ENCODE assay signal across 22 cellular contexts in genomic region chr3:123120546-123120945, GRCh38. TPM values are rescaled to one million over a fixed set of nuclear protein-coding genes. Genes with fewer than 3 reads are reported as not detected.
DNase-seq lines count a peak whose midpoint lies in the region; ATAC-seq, FAIRE-seq and TF ChIP-seq lines count a peak whose summit lies in the region.
"Had no signal": no experiment of that assay in that cellular context is flagged by ENCODE, and none has a peak within 500 bp of the region (broad histone marks: within the 10 kb centered on the region; RNA-seq: fewer than 3 reads in every experiment).

No MANE protein-coding gene starts in this region.

- no peak overlapping the region for H3K14ac ChIP-seq in neuronal stem cell (ENCODE audit: low read length)

- no peak overlapping the region for H3K4me3 Mint-ChIP-seq in astrocyte (ENCODE audit: unreplicated experiment)
- H3K4me3 Mint-ChIP-seq: CD4-positive, CD25-positive, alpha-beta regulatory T cell; T-helper 1 cell treated with Interleukin-12 subunit alpha and Interleukin-12 subunit beta and Interleukin-4 antibody, amounts not matched to agents 30 μg/mL and 1 μg/mL, for 36 hours had no signal

- TF ChIP-seq CTCF in astrocyte (IDR thresholded peaks at IDR 0.05; ENCODE audit: insufficient read depth, low read depth, low read length) = no peak

- no peak overlapping the region for H4K91ac ChIP-seq in neuronal stem cell (ENCODE audit: low read depth, low read length, poor library complexity)

- H2BK12ac ChIP-seq in neuronal stem cell (ENCODE audit: low read length) = no peak overlapping the region

- no peak overlapping the region for H2BK120ac ChIP-seq in neuronal stem cell (ENCODE audit: low read depth, low read length)

- no peaks in the 10 kb centered on the region for H3K9me3 Mint-ChIP-seq in astrocyte (ENCODE audit: unreplicated experiment)
- H3K9me3 Mint-ChIP-seq: T-helper 1 cell treated with Interleukin-12 subunit alpha and Interleukin-12 subunit beta and Interleukin-4 antibody, amounts not matched to agents 30 μg/mL and 1 μg/mL, for 36 hours had no signal

- no peaks in the 10 kb centered on the region for H3K9me3 ChIP-seq in BLaER1 treated with 17β-estradiol and CSF1 and Interleukin-3, amounts not matched to agents 10 nM and 100 nM (replicated peaks in 1 of 11)
- H3K9me3 ChIP-seq in astrocyte (ENCODE audit: insufficient read depth, low read depth, low read length) (no peaks in the 10 kb centered on the region), neuronal stem cell (replicated peaks in 1 of 2; ENCODE audit: control insufficient read depth in 2 of 2, insufficient read depth in 1 of 2, low read depth in 1 of 2, low read length in 2 of 2) (peaks cover 0 to 3% of the 10 kb centered on the region in 2 donors)

- peaks cover 55% of the 10 kb centered on the region for H3K36me3 Mint-ChIP-seq in astrocyte (ENCODE audit: low read depth, unreplicated experiment)

- H3K4ac ChIP-seq in neuronal stem cell (ENCODE audit: low read length) = no peak overlapping the region

- H3K4me1 Mint-ChIP-seq in astrocyte (ENCODE audit: low read depth, unreplicated experiment) = peaks cover 31% of the 10 kb centered on the region

- H3K79me1 ChIP-seq in neuronal stem cell (ENCODE audit: low read depth, low read length) = no peaks in the 10 kb centered on the region

- WGBS in neuronal stem cell (ENCODE audit: extremely low coverage in 2 of 2, insufficient read length in 2 of 2, insufficient replicate concordance in 1 of 2), 2 donors = no CpG with 5 or more reads among the region's 2 CpGs

- peak overlapping the region; percentile 9 for H3K27ac Mint-ChIP-seq in astrocyte (ENCODE audit: unreplicated experiment)
- H3K27ac Mint-ChIP-seq: CD4-positive, CD25-positive, alpha-beta regulatory T cell; T-helper 1 cell treated with Interleukin-12 subunit alpha and Interleukin-12 subunit beta and Interleukin-4 antibody, amounts not matched to agents 30 μg/mL and 1 μg/mL, for 36 hours had no signal

- no peak overlapping the region for H4K8ac ChIP-seq in neuronal stem cell (ENCODE audit: low read depth, low read length)

- peak overlapping the region in 8 of 11 experiments; percentile 23 to 74 (median 61); a peak in 16 of 22 replicates for H3K4me2 ChIP-seq in BLaER1 treated with 17β-estradiol and CSF1 and Interleukin-3, amounts not matched to agents 10 nM and 100 nM
- H3K4me2 ChIP-seq in astrocyte (ENCODE audit: low read length) = no peak overlapping the region
- no peak overlapping the region for H3K4me2 ChIP-seq in neuronal stem cell (ENCODE audit: insufficient read depth, low read length, poor library complexity, severe bottlenecking)
- H3K4me2 ChIP-seq: KMS-11 had no signal

- DNase-seq in NCI-H1694 (lab: John Stamatoyannopoulos, UW) (peak; percentile 44), astrocyte (ENCODE audit: low read depth) (no peak), neuronal stem cell (ENCODE audit: low spot score) (no peak)
- DNase-seq: ACHN; AML-193; CD4-positive, CD25-positive, alpha-beta regulatory T cell; COR-L47; H7; NCI-H1417; NCI-H2029; NCI-H774; RPMI8226; SIG-M5 had no signal

- H3K27me3 Mint-ChIP-seq in astrocyte (ENCODE audit: low read depth, unreplicated experiment) = no peaks in the 10 kb centered on the region
- H3K27me3 Mint-ChIP-seq: CD4-positive, CD25-positive, alpha-beta regulatory T cell had no signal

- no peak overlapping the region for H3K23ac ChIP-seq in neuronal stem cell (ENCODE audit: low read depth, low read length, poor library complexity)

- no peak overlapping the region for H2BK5ac ChIP-seq in neuronal stem cell (ENCODE audit: low read length)

- no peak overlapping the region for H3K27ac ChIP-seq in BLaER1 treated with 17β-estradiol and CSF1 and Interleukin-3, amounts not matched to agents 10 nM and 100 nM
- no peak overlapping the region for H3K27ac ChIP-seq in astrocyte (ENCODE audit: low read depth, low read length)
- no peak overlapping the region for H3K27ac ChIP-seq in neuronal stem cell (replicated peaks; ENCODE audit: low read length)
- H3K27ac ChIP-seq: HL-60, KMS-11 had no signal

- peaks cover 0 to 33% (median 24%) of the 10 kb centered on the region in 10 experiments; a peak in 15 of 20 replicates for H3K4me1 ChIP-seq in BLaER1 treated with 17β-estradiol and CSF1 and Interleukin-3, amounts not matched to agents 10 nM and 100 nM
- H3K4me1 ChIP-seq in astrocyte (ENCODE audit: insufficient read depth, low read length) = no peaks in the 10 kb centered on the region
- H3K4me1 ChIP-seq in neuronal stem cell (ENCODE audit: control insufficient read depth in 2 of 2, insufficient read depth in 1 of 2, low read depth in 1 of 2, low read length in 2 of 2) = peaks cover 7 to 12% of the 10 kb centered on the region in 2 donors

- H2AFZ ChIP-seq in astrocyte (ENCODE audit: low read depth, low read length) = no peak overlapping the region
- no peak overlapping the region for H2AFZ ChIP-seq in neuronal stem cell (ENCODE audit: low read length)

- no peak overlapping the region for H2AK5ac ChIP-seq in neuronal stem cell (ENCODE audit: low read depth, low read length)

- H3K9ac ChIP-seq in BLaER1 treated with 17β-estradiol and CSF1 and Interleukin-3, amounts not matched to agents 10 nM and 100 nM = no peak overlapping the region
- H3K9ac ChIP-seq in astrocyte (ENCODE audit: low read length) (no peak overlapping the region), neuronal stem cell (ENCODE audit: low read depth, low read length, poor library complexity) (no peak overlapping the region)
- H3K9ac ChIP-seq: KMS-11 had no signal

- H3K79me2 ChIP-seq in astrocyte (ENCODE audit: insufficient read depth, low read length) = no peaks in the 10 kb centered on the region

- no peaks in the 10 kb centered on the region for H3K27me3 ChIP-seq in BLaER1 treated with 17β-estradiol and CSF1 and Interleukin-3, amounts not matched to agents 10 nM and 100 nM
- no peaks in the 10 kb centered on the region for H3K27me3 ChIP-seq in astrocyte (ENCODE audit: insufficient read depth, low read length)
- no peaks in the 10 kb centered on the region for H3K27me3 ChIP-seq in neuronal stem cell (ENCODE audit: control insufficient read depth in 3 of 3, insufficient read depth in 3 of 3, low read depth in 1 of 3, low read length in 3 of 3)

- H3K36me3 ChIP-seq in BLaER1 treated with 17β-estradiol and CSF1 and Interleukin-3, amounts not matched to agents 10 nM and 100 nM = peaks cover 0 to 30% (median 5%) of the 10 kb centered on the region in 11 experiments; a peak in 8 of 22 replicates
- peaks cover 16% of the 10 kb centered on the region for H3K36me3 ChIP-seq in astrocyte (ENCODE audit: insufficient read depth, low read length)
- H3K36me3 ChIP-seq in neuronal stem cell (replicated peaks in 1 of 2; ENCODE audit: control insufficient read depth in 2 of 2, insufficient read depth in 2 of 2, low read length in 2 of 2) = peaks cover 2 to 95% of the 10 kb centered on the region in 2 donors

- H4K20me1 ChIP-seq in BLaER1 treated with 17β-estradiol and CSF1 and Interleukin-3, amounts not matched to agents 10 nM and 100 nM = no peaks in the 10 kb centered on the region
- peaks cover 64% of the 10 kb centered on the region for H4K20me1 ChIP-seq in astrocyte (ENCODE audit: insufficient read depth, low read length)

- peak overlapping the region; percentile 44 for H3K18ac ChIP-seq in neuronal stem cell (ENCODE audit: low read length)

- H3K4me3 ChIP-seq in BLaER1 treated with 17β-estradiol and CSF1 and Interleukin-3, amounts not matched to agents 10 nM and 100 nM = no peak overlapping the region
- no peak overlapping the region for H3K4me3 ChIP-seq in astrocyte (ENCODE audit: insufficient read depth, low read depth, low read length)
- H3K4me3 ChIP-seq in neuronal stem cell (ENCODE audit: low read length in 2 of 2) = no peak overlapping the region

- H2BK15ac ChIP-seq in neuronal stem cell (ENCODE audit: low read length) = no peak overlapping the region

- ATAC-seq in GM19324 (IDR thresholded peaks at IDR 0.05; ENCODE audit: low FRiP score, unreplicated experiment) (no peak), HG03139 (IDR thresholded peaks at IDR 0.05; ENCODE audit: unreplicated experiment) (no peak), GM21528 (IDR thresholded peaks at IDR 0.05; ENCODE audit: low FRiP score, unreplicated experiment) (no peak)

- FAIRE-seq in astrocyte (lab: Jason Lieb, UNC) = no peak
- FAIRE-seq: GM12891, GM18507 had no signal

RNA-seq across cellular contexts. Expression of gene PDIA5, which starts 53.7 kb away (rescaled TPM):
- total RNA-seq in astrocyte = 77.5 and 86.5 TPM in 2 replicates
- 5.9 TPM for polyA plus RNA-seq in neuronal stem cell (2013, experiment 1 of 2)
- polyA plus RNA-seq in neuronal stem cell (2013, experiment 2 of 2) = 6.0 TPM

Comparison
In these comparisons a context has a peak if more than half of its experiments do, and no peak if none do; other contexts are left out.
1. H3K4me2 ChIP-seq: peak in BLaER1 treated with 17β-estradiol and CSF1 and Interleukin-3, amounts not matched to agents 10 nM and 100 nM (8 of 11); none in astrocyte (single experiment) and neuronal stem cell (single experiment).